In genomic region chr6:13331516-13332348, GRCh38 we compare ENCODE assay signal across 8 cellular contexts. TPM values are rescaled to one million over a fixed set of nuclear protein-coding genes. Genes with fewer than 3 reads are reported as not detected.
DNase-seq lines count a peak whose midpoint lies in the region; ATAC-seq and TF ChIP-seq lines count a peak whose summit lies in the region.

No MANE protein-coding gene starts in this region.

- DNase-seq in Right ventricle myocardium superior: no peak
- no peak for DNase-seq in Right ventricle myocardium inferior (ENCODE audit: missing footprints)
- peak; percentile 50 for DNase-seq in NCI-H69 (lab: John Stamatoyannopoulos, UW)
- peak; percentile 60 for DNase-seq in dermis blood vessel endothelial cell
- DNase-seq in osteoblast (ENCODE audit: insufficient read length, low spot score, missing footprints): no peak
- no peak for DNase-seq in activated naive CD4-positive, alpha-beta T cell treated with anti-CD3 and anti-CD28 coated beads, Interleukin-2, amount 50 U/mL, for 72 hours (ENCODE audit: low spot score in 2 of 2)
- no peak for DNase-seq in activated CD4-positive, alpha-beta T cell treated with anti-CD3 and anti-CD28 coated beads, Interleukin-2, amount 50 U/mL, for 1 hour

- H3K36me3 Mint-ChIP-seq in activated naive CD4-positive, alpha-beta T cell treated with anti-CD3 and anti-CD28 coated beads, Interleukin-2, amount 50 U/mL, for 72 hours: peaks cover 0 to 10% of the 10 kb centered on the region in 2 donors

- ATAC-seq in Right ventricle myocardium superior (ENCODE audit: poor library complexity): peak; percentile 13
- ATAC-seq in Right ventricle myocardium inferior: no peak
- ATAC-seq in activated naive CD4-positive, alpha-beta T cell treated with anti-CD3 and anti-CD28 coated beads, Interleukin-2, amount 50 U/mL, for 72 hours: no peak
- no peak for ATAC-seq in GM18502 (IDR thresholded peaks at IDR 0.05; ENCODE audit: poor library complexity, unreplicated experiment)

- H3K4me3 ChIP-seq in osteoblast (ENCODE audit: insufficient read depth, low read length): no peak overlapping the region

- H3K27ac Mint-ChIP-seq in activated naive CD4-positive, alpha-beta T cell treated with anti-CD3 and anti-CD28 coated beads, Interleukin-2, amount 50 U/mL, for 72 hours: peak overlapping the region in 1 of 2 donors; percentile 43

- H4K20me1 ChIP-seq in osteoblast (ENCODE audit: insufficient read depth, low read length): no peaks in the 10 kb centered on the region

- no peaks in the 10 kb centered on the region for H3K9me3 ChIP-seq in osteoblast (ENCODE audit: low read depth, low read length)

- peaks cover 12% of the 10 kb centered on the region for H3K4me1 ChIP-seq in osteoblast (ENCODE audit: insufficient read depth, low read length)

- H3K79me2 ChIP-seq in osteoblast (ENCODE audit: insufficient read depth, low read length): peaks cover 14% of the 10 kb centered on the region

- peak; percentile 62 for TF ChIP-seq CTCF in osteoblast (IDR thresholded peaks at IDR 0.05; ENCODE audit: extremely low read depth, low read depth, low read length)

- H3K27ac ChIP-seq in osteoblast (ENCODE audit: low read depth, low read length): no peak overlapping the region

- no peak overlapping the region for H2AFZ ChIP-seq in osteoblast (ENCODE audit: low read length)

- H3K4me2 ChIP-seq in osteoblast (ENCODE audit: insufficient read depth, low read length): no peak overlapping the region

- no peaks in the 10 kb centered on the region for H3K9me3 Mint-ChIP-seq in activated naive CD4-positive, alpha-beta T cell treated with anti-CD3 and anti-CD28 coated beads, Interleukin-2, amount 50 U/mL, for 72 hours

- no peaks in the 10 kb centered on the region for H3K27me3 ChIP-seq in osteoblast (ENCODE audit: insufficient read depth, low read length)

- intact Hi-C loops in Right ventricle myocardium superior (cut with DNase I): no loop called here
- intact Hi-C loops in Right ventricle myocardium inferior (cut with DNase I): loop anchor here (5.0 to 10.0 kb wide), 3 partner anchors 66 to 246 kb away; no protein-coding TSS in a partner anchor

- H3K36me3 ChIP-seq in osteoblast (ENCODE audit: insufficient read depth, low read length): no peaks in the 10 kb centered on the region

RNA-seq across cellular contexts. Expression of gene TBC1D7, which starts 3.4 kb away (rescaled TPM):
- total RNA-seq in Right ventricle myocardium superior: 36.0 TPM
- total RNA-seq in Right ventricle myocardium inferior: 32.2 TPM
- total RNA-seq in dermis blood vessel endothelial cell: 15.0 and 16.6 TPM in 2 replicates
- total RNA-seq in osteoblast: 18.8 and 25.3 TPM in 2 replicates
- 10 to 100 TPM; 13.2 to 30.9 TPM for total RNA-seq in activated naive CD4-positive, alpha-beta T cell treated with anti-CD3 and anti-CD28 coated beads, Interleukin-2, amount 50 U/mL, for 72 hours

Comparison
In these comparisons a context has a peak if more than half of its experiments do, and no peak if none do; other contexts are left out.
1. DNase-seq: peak in NCI-H69 (single experiment) and dermis blood vessel endothelial cell (single experiment); none in Right ventricle myocardium superior (single experiment), Right ventricle myocardium inferior (single experiment), osteoblast (single experiment), activated naive CD4-positive, alpha-beta T cell treated with anti-CD3 and anti-CD28 coated beads, Interleukin-2, amount 50 U/mL, for 72 hours (0 of 2) and activated CD4-positive, alpha-beta T cell treated with anti-CD3 and anti-CD28 coated beads, Interleukin-2, amount 50 U/mL, for 1 hour (single experiment).